Comparison of ENCODE assay signal across 10 cellular contexts in genomic region chrX:47091149-47091775, GRCh38. TPM values are rescaled to one million over a fixed set of nuclear protein-coding genes. Genes with fewer than 3 reads are reported as not detected.
DNase-seq lines count a peak whose midpoint lies in the region; ATAC-seq and TF ChIP-seq lines count a peak whose summit lies in the region.
"Had no signal": no experiment of that assay in that cellular context is flagged by ENCODE, and none has a peak within 500 bp of the region (broad histone marks: within the 10 kb centered on the region; RNA-seq: fewer than 3 reads in every experiment).

No MANE protein-coding gene starts in this region.

- TF ChIP-seq CTCF in CD8-positive, alpha-beta T cell (IDR thresholded peaks at IDR 0.05), result no peak
- TF ChIP-seq CTCF in fibroblast of villous mesenchyme (IDR thresholded peaks at IDR 0.05; ENCODE audit: insufficient read depth, low read depth, low read length) (no peak), mammary epithelial cell (conservative IDR thresholded peaks at IDR 0.05 in 1 of 2, IDR thresholded peaks at IDR 0.05 in 1 of 2; ENCODE audit: extremely low read depth in 1 of 2, insufficient read depth in 1 of 2, low read depth in 1 of 2, low read length in 2 of 2) (no peak)

- dilution Hi-C loops in mammary epithelial cell (cut with HindIII; ENCODE audit: low sequenced_read_pairs), result no loop called here

- no peaks in the 10 kb centered on the region for H3K9me3 ChIP-seq in CD8-positive, alpha-beta T cell (ENCODE audit: low read length)
- H3K9me3 ChIP-seq in right cardiac atrium (ENCODE audit: control insufficient read depth, low read length) (no peaks in the 10 kb centered on the region), mammary epithelial cell (replicated peaks; ENCODE audit: insufficient read depth, low read length) (no peaks in the 10 kb centered on the region)

- no peak overlapping the region for H2AFZ ChIP-seq in mammary epithelial cell (ENCODE audit: low read depth, low read length)

- no peak for DNase-seq in CD8-positive, alpha-beta T cell
- DNase-seq in NOMO-1 treated with dmso at 0.1 percent for 144 hours (lab: John Stamatoyannopoulos, UW; ENCODE audit: unreplicated experiment) (peak; percentile 0), fibroblast of villous mesenchyme (ENCODE audit: low read depth) (peak; percentile 73), NCI-H2029 (lab: John Stamatoyannopoulos, UW) (no peak), right cardiac atrium (no peak), mammary epithelial cell (no peak)
- DNase-seq: NCI-H1048 had no signal

- H3K27ac Mint-ChIP-seq in CD8-positive, alpha-beta T cell, result peak overlapping the region; percentile 62

- no peaks in the 10 kb centered on the region for H3K27me3 ChIP-seq in CD8-positive, alpha-beta T cell (ENCODE audit: insufficient read depth, low read length)
- H3K27me3 ChIP-seq in right cardiac atrium (ENCODE audit: control insufficient read depth, insufficient read depth) (no peaks in the 10 kb centered on the region), mammary epithelial cell (ENCODE audit: insufficient read depth, low read length) (no peaks in the 10 kb centered on the region)

- WGBS in right cardiac atrium, result 35% methylated on average over 4 of the region's 4 CpGs
- 45% methylated on average over 3 of the region's 4 CpGs for WGBS in mammary epithelial cell (ENCODE audit: low coverage, missing lambda C conversion rate)

- H3K4me1 Mint-ChIP-seq in CD8-positive, alpha-beta T cell (ENCODE audit: low read depth), result peaks cover 9% of the 10 kb centered on the region

- intact Hi-C loops in CD8-positive, alpha-beta T cell (cut with DNase I, micrococcal nuclease), result loop anchor here (5.0 to 10.0 kb wide), 2 partner anchors 186 to 334 kb away; partner anchors contain the start of gene SLC9A7 (in 2 of the 2)
- intact Hi-C loops in right cardiac atrium (cut with DNase I) (no loop called here), mammary epithelial cell (cut with micrococcal nuclease) (no loop called here)

- POLR2A ChIA-PET in CD8-positive, alpha-beta T cell (lab: Charles Lee), result no interaction called here

- H3K79me2 ChIP-seq in mammary epithelial cell (ENCODE audit: insufficient read depth, low read length), result no peaks in the 10 kb centered on the region

- CTCF ChIA-PET in CD8-positive, alpha-beta T cell (lab: Charles Lee), result no interaction called here
- CTCF ChIA-PET in mammary epithelial cell (lab: Charles Lee; ENCODE audit: low non-redundant PET), result no interaction called here

- no peaks in the 10 kb centered on the region for H3K36me3 ChIP-seq in CD8-positive, alpha-beta T cell (ENCODE audit: insufficient read depth, low read length)
- no peaks in the 10 kb centered on the region for H3K36me3 ChIP-seq in mammary epithelial cell (ENCODE audit: insufficient read depth, low read length)

- ATAC-seq in CD8-positive, alpha-beta T cell, result no peak
- peak; percentile 82 for ATAC-seq in GM21737 (IDR thresholded peaks at IDR 0.05; ENCODE audit: unreplicated experiment)
- no peak for ATAC-seq in right cardiac atrium
- ATAC-seq in HG02970 (IDR thresholded peaks at IDR 0.05; ENCODE audit: low FRiP score, unreplicated experiment), result no peak

- no peaks in the 10 kb centered on the region for H3K4me1 ChIP-seq in CD8-positive, alpha-beta T cell (ENCODE audit: insufficient read depth, low read length)
- H3K4me1 ChIP-seq in right cardiac atrium (ENCODE audit: control insufficient read depth, insufficient read depth, low read length) (no peaks in the 10 kb centered on the region), mammary epithelial cell (ENCODE audit: insufficient read depth, low read length) (no peaks in the 10 kb centered on the region)

- no peaks in the 10 kb centered on the region for H3K9me3 Mint-ChIP-seq in CD8-positive, alpha-beta T cell

- no peak overlapping the region for H3K4me3 Mint-ChIP-seq in CD8-positive, alpha-beta T cell

- in situ Hi-C loops in mammary epithelial cell (cut with MboI; ENCODE audit: low sequenced_read_pairs in 2 of 2), result no loop called here

- H3K4me3 ChIP-seq in CD8-positive, alpha-beta T cell (ENCODE audit: low read depth, low read length), result no peak overlapping the region
- H3K4me3 ChIP-seq in fibroblast of villous mesenchyme (ENCODE audit: low read depth, low read length), result no peak overlapping the region
- H3K4me3 ChIP-seq in right cardiac atrium (ENCODE audit: low read length), result no peak overlapping the region
- H3K4me3 ChIP-seq in mammary epithelial cell (replicated peaks in 1 of 3; ENCODE audit: insufficient read depth in 1 of 3, low read depth in 2 of 3, low read length in 3 of 3), result no peak overlapping the region
- H3K4me3 ChIP-seq: skin epidermis had no signal

- no peaks in the 10 kb centered on the region for H3K27me3 Mint-ChIP-seq in CD8-positive, alpha-beta T cell (ENCODE audit: low read depth)

- H3K9ac ChIP-seq in mammary epithelial cell (ENCODE audit: insufficient read depth, low read length), result no peak overlapping the region

- H4K20me1 ChIP-seq in mammary epithelial cell (ENCODE audit: insufficient read depth, low read length), result no peaks in the 10 kb centered on the region

- BruUV-seq in mammary epithelial cell (replicated peaks; lab: Mats Ljungman, UMichigan), result no TSS peak

- H3K27ac ChIP-seq in CD8-positive, alpha-beta T cell (ENCODE audit: low read depth, low read length), result no peak overlapping the region
- no peak overlapping the region for H3K27ac ChIP-seq in right cardiac atrium (ENCODE audit: low read length)
- no peak overlapping the region for H3K27ac ChIP-seq in mammary epithelial cell (ENCODE audit: insufficient read depth, low read depth, low read length)
- H3K27ac ChIP-seq: skin epidermis had no signal

- H3K4me2 ChIP-seq in mammary epithelial cell (ENCODE audit: insufficient read depth, low read depth, low read length), result no peak overlapping the region

- H3K36me3 Mint-ChIP-seq in CD8-positive, alpha-beta T cell, result no peaks in the 10 kb centered on the region

RNA-seq across cellular contexts. Expression of gene RGN, which starts 13.0 kb away (rescaled TPM):
- total RNA-seq in CD8-positive, alpha-beta T cell, result not detected
- total RNA-seq in fibroblast of villous mesenchyme (3.5 and 6.5 TPM in 2 replicates), right cardiac atrium (10 to 100 TPM; 17.0 to 25.1 (median 23.2) TPM), mammary epithelial cell (1 to 10 TPM in 1 of 2 donors, not detected in 1; 3.8 TPM)
- polyA plus RNA-seq in right cardiac atrium (13.4 TPM), mammary epithelial cell (not detected)
- not detected for polyA minus RNA-seq in mammary epithelial cell

RNA-seq across cellular contexts. Expression of gene NDUFB11, which starts 53.2 kb away (rescaled TPM):
- 10 to 100 TPM; 50.5 to 51.4 TPM for total RNA-seq in CD8-positive, alpha-beta T cell
- total RNA-seq in fibroblast of villous mesenchyme (55.3 and 83.1 TPM in 2 replicates), right cardiac atrium (100 to 1,000 TPM; 127 to 152 (median 139) TPM), mammary epithelial cell (10 to 100 TPM; 42.3 to 57.2 TPM)
- polyA plus RNA-seq in right cardiac atrium (235 TPM), mammary epithelial cell (52.6 TPM)
- polyA minus RNA-seq in mammary epithelial cell, result 44.4 TPM

RNA-seq across cellular contexts. Expression of gene RBM10, which starts 53.8 kb away (rescaled TPM):
- 10 to 100 TPM; 31.9 to 32.0 TPM for total RNA-seq in CD8-positive, alpha-beta T cell
- total RNA-seq in fibroblast of villous mesenchyme, result 39.6 and 49.2 TPM in 2 replicates
- total RNA-seq in right cardiac atrium, result 10 to 100 TPM; 25.5 to 33.8 (median 28.2) TPM
- 22.6 TPM for polyA plus RNA-seq in right cardiac atrium
- total RNA-seq in mammary epithelial cell, result 10 to 100 TPM; 33.3 to 42.1 TPM
- 29.7 TPM for polyA plus RNA-seq in mammary epithelial cell
- polyA minus RNA-seq in mammary epithelial cell, result 47.5 TPM

Comparison
In these comparisons a context has a peak if more than half of its experiments do, and no peak if none do; other contexts are left out.
1. DNase-seq: peak in NOMO-1 treated with dmso at 0.1 percent for 144 hours (single experiment) and fibroblast of villous mesenchyme (single experiment); none in CD8-positive, alpha-beta T cell (0 of 7), NCI-H2029 (single experiment), right cardiac atrium (0 of 3) and mammary epithelial cell (single experiment).
2. intact Hi-C loops: an anchor here in CD8-positive, alpha-beta T cell (5.0 to 10.0 kb wide); none called in right cardiac atrium and mammary epithelial cell.